Comparison of ENCODE assay signal across 13 cellular contexts in the genomic region with DNA sequence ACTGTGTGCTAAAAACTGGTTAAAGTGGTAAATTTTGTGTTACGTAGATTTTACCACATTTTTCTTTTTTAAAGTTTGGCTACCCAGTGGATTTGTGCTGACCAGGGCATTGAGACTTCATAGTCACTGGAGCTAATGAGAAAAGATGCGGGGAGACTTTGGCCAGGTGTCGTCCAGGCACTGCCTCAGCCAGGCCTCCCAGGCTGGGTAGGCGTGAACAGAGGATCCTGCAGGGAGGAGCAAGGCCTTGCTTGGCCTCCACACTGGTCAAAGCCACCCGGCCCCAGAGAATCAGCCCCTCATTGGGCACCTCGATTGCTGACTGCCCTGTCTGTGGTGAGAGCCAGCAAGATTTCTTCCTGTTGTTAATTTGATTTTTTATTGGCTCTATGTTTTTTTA. TPM values are rescaled to one million over a fixed set of nuclear protein-coding genes. Genes with fewer than 3 reads are reported as not detected.
A peak's percentile ranks its signal among the peaks of the same experiment; 100 is the strongest.
DNase-seq lines count a peak whose midpoint lies in the region; ATAC-seq and TF ChIP-seq lines count a peak whose summit lies in the region.
"Had no signal": no experiment of that assay in that cellular context is flagged by ENCODE, and none has a peak within 500 bp of the region (broad histone marks: within the 10 kb centered on the region; RNA-seq: fewer than 3 reads in every experiment).

No MANE protein-coding gene starts in this region.

- H3K27me3 Mint-ChIP-seq in Caco-2 (ENCODE audit: insufficient read depth, unreplicated experiment): no peaks in the 10 kb centered on the region
- no peaks in the 10 kb centered on the region for H3K27me3 Mint-ChIP-seq in stimulated activated memory B cell treated with anti-CD40 and anti-IgM and Interleukin-4, amounts not matched to agents 10 μg/mL and 1 μg/mL and 100 μg/mL, for 72 hours

- TF ChIP-seq POLR2A in HCT116 (IDR thresholded peaks at IDR 0.05; ENCODE audit: borderline replicate concordance, extremely low read depth, insufficient read depth, insufficient read length): no peak

- CTCF ChIA-PET in Caco-2 (lab: Charles Lee) (no interaction called here), HCT116 (lab: Charles Lee) (no interaction called here), OCI-LY7 (lab: Charles Lee; ENCODE audit: unreplicated experiment) (no interaction called here)

- POLR2A ChIA-PET in Caco-2 (lab: Charles Lee): no interaction called here
- POLR2A ChIA-PET in HCT116 (lab: Charles Lee): no interaction called here
- POLR2A ChIA-PET in OCI-LY7 (lab: Charles Lee): interaction anchor here (0.7 kb wide), 2 partner anchors 41 to 71 kb away, joined by 3 to 4 read pairs; no protein-coding TSS in a partner anchor

- H3K36me3 ChIP-seq in Caco-2 (ENCODE audit: control insufficient read depth, insufficient read depth, low read length) (no peaks in the 10 kb centered on the region), HCT116 (ENCODE audit: control insufficient read depth in 1 of 2, insufficient read depth in 2 of 2, low read length in 2 of 2) (no peaks in the 10 kb centered on the region), OCI-LY7 (ENCODE audit: insufficient read depth, low read length) (no peaks in the 10 kb centered on the region)

- H2AFZ ChIP-seq in HCT116 (ENCODE audit: low read depth, low read length, poor library complexity, severe bottlenecking) (no peak overlapping the region), OCI-LY7 (ENCODE audit: low read length) (peak overlapping the region; percentile 78; the same call in 1 of the 2 replicates)

- peaks cover 6% of the 10 kb centered on the region for H3K36me3 Mint-ChIP-seq in Caco-2 (ENCODE audit: insufficient read depth, unreplicated experiment)
- no peaks in the 10 kb centered on the region for H3K36me3 Mint-ChIP-seq in stimulated activated memory B cell treated with anti-CD40 and anti-IgM and Interleukin-4, amounts not matched to agents 10 μg/mL and 1 μg/mL and 100 μg/mL, for 72 hours
- H3K36me3 Mint-ChIP-seq: IgD-negative memory B cell had no signal

- H3K9me3 Mint-ChIP-seq in Caco-2 (ENCODE audit: unreplicated experiment): no peaks in the 10 kb centered on the region
- no peaks in the 10 kb centered on the region for H3K9me3 Mint-ChIP-seq in stimulated activated memory B cell treated with anti-CD40 and anti-IgM and Interleukin-4, amounts not matched to agents 10 μg/mL and 1 μg/mL and 100 μg/mL, for 72 hours
- H3K9me3 Mint-ChIP-seq: CD4-positive, alpha-beta T cell; IgD-negative memory B cell had no signal

- H3K4me2 ChIP-seq in HCT116 (ENCODE audit: low read length) (no peak overlapping the region), OCI-LY7 (ENCODE audit: low read length) (peak overlapping the region; percentile 57)

- no peaks in the 10 kb centered on the region for H4K20me1 ChIP-seq in HCT116 (ENCODE audit: insufficient read depth)
- no peaks in the 10 kb centered on the region for H4K20me1 ChIP-seq in OCI-LY7 (ENCODE audit: insufficient read depth, low read length)

- H3K9ac ChIP-seq in HCT116 (ENCODE audit: low read length): no peak overlapping the region

- BruUV-seq in Caco-2 (replicated peaks; lab: Mats Ljungman, UMichigan): no TSS peak
- BruUV-seq in HCT116 (replicated peaks; lab: Mats Ljungman, UMichigan): no TSS peak
- BruUV-seq in OCI-LY7 (replicated peaks; lab: Mats Ljungman, UMichigan): no TSS peak

- intact Hi-C loops in Caco-2 (cut with micrococcal nuclease; ENCODE audit: unreplicated experiment) (no loop called here), HCT116 (cut with micrococcal nuclease) (no loop called here), OCI-LY7 (cut with micrococcal nuclease; ENCODE audit: unreplicated experiment) (loop anchor here (10.0 kb wide), 2 partner anchors 99 to 689 kb away; partner anchors contain the start of genes SUN2 and SYNGR1)

- H3K4me1 Mint-ChIP-seq in Caco-2 (ENCODE audit: low read depth, unreplicated experiment): peaks cover 15% of the 10 kb centered on the region
- H3K4me1 Mint-ChIP-seq in stimulated activated memory B cell treated with anti-CD40 and anti-IgM and Interleukin-4, amounts not matched to agents 10 μg/mL and 1 μg/mL and 100 μg/mL, for 72 hours: peaks cover 67% of the 10 kb centered on the region

- no peaks in the 10 kb centered on the region for H3K27me3 ChIP-seq in Caco-2 (replicated peaks; ENCODE audit: control insufficient read depth, insufficient read depth, low read length)
- H3K27me3 ChIP-seq in HCT116 (ENCODE audit: insufficient read depth, low read length): no peaks in the 10 kb centered on the region

- RAD21 ChIA-PET in HCT116 (lab: Charles Lee; ENCODE audit: low non-redundant PET in 1 of 2, low total read pairs in 2 of 2, uncharacterized antibody in 2 of 2, unreplicated experiment in 2 of 2): no interaction called here

- peak overlapping the region; percentile 8 for H3K27ac Mint-ChIP-seq in Caco-2 (ENCODE audit: unreplicated experiment)
- peak overlapping the region; percentile 91 for H3K27ac Mint-ChIP-seq in stimulated activated memory B cell treated with anti-CD40 and anti-IgM and Interleukin-4, amounts not matched to agents 10 μg/mL and 1 μg/mL and 100 μg/mL, for 72 hours
- H3K27ac Mint-ChIP-seq: CD4-positive, alpha-beta T cell had no signal

- H3K4me3 Mint-ChIP-seq in Caco-2 (ENCODE audit: unreplicated experiment): no peak overlapping the region
- no peak overlapping the region for H3K4me3 Mint-ChIP-seq in stimulated activated memory B cell treated with anti-CD40 and anti-IgM and Interleukin-4, amounts not matched to agents 10 μg/mL and 1 μg/mL and 100 μg/mL, for 72 hours
- H3K4me3 Mint-ChIP-seq: CD4-positive, alpha-beta T cell had no signal

- H3K79me2 ChIP-seq in HCT116 (ENCODE audit: insufficient read depth, low read length): no peaks in the 10 kb centered on the region
- peaks cover 10% of the 10 kb centered on the region for H3K79me2 ChIP-seq in OCI-LY7 (ENCODE audit: insufficient read depth, low read depth, low read length)

- ATAC-seq in HCT116 (peak; percentile 47; the same call in 1 of the 2 replicates), HG03457 (IDR thresholded peaks at IDR 0.05; ENCODE audit: unreplicated experiment) (no peak)
- ATAC-seq in stimulated activated memory B cell treated with anti-CD40 and anti-IgM and Interleukin-4, amounts not matched to agents 10 μg/mL and 1 μg/mL and 100 μg/mL, for 72 hours: no peak

- H3K4me3 ChIP-seq in Caco-2 (ENCODE audit: low read depth, low read length): no peak overlapping the region
- no peak overlapping the region for H3K4me3 ChIP-seq in HCT116 (replicated peaks in 1 of 2; ENCODE audit: low read depth in 1 of 2, low read length in 2 of 2)
- peak overlapping the region; percentile 33 for H3K4me3 ChIP-seq in OCI-LY7 (ENCODE audit: low read depth, low read length, poor library complexity, severe bottlenecking)

- no peak for DNase-seq in Caco-2
- no peak for DNase-seq in HCT116 (ENCODE audit: low read depth, low spot score)
- DNase-seq in OCI-LY7 (ENCODE audit: low spot score): no peak
- DNase-seq in OCI-M1 (lab: John Stamatoyannopoulos, UW): no peak
- no peak for DNase-seq in activated CD4-positive, CD25-positive, alpha-beta regulatory T cell treated with anti-CD3 and anti-CD28 coated beads, Interleukin-2, amount 50 U/mL, for 72 hours
- DNase-seq: ACHN; C1 segment of cervical spinal cord; CD4-positive, alpha-beta T cell; DMS79; EL had no signal

- H3K9me2 ChIP-seq in HCT116 (ENCODE audit: insufficient read depth) (no peaks in the 10 kb centered on the region), OCI-LY7 (ENCODE audit: insufficient read depth, low read length) (no peaks in the 10 kb centered on the region)

- H3K9me3 ChIP-seq in Caco-2 (no peaks in the 10 kb centered on the region), HCT116 (ENCODE audit: control insufficient read depth in 1 of 2, insufficient read depth in 1 of 2, low read depth in 1 of 2, low read length in 2 of 2) (no peaks in the 10 kb centered on the region), OCI-LY7 (ENCODE audit: low read length) (no peaks in the 10 kb centered on the region)

- TF ChIP-seq CTCF in Caco-2 (IDR thresholded peaks at IDR 0.05; ENCODE audit: insufficient read depth in 1 of 2, low read depth in 1 of 2, low read length in 1 of 2, severe bottlenecking in 1 of 2, unreplicated experiment in 1 of 2) (no peak), HCT116 (IDR thresholded peaks at IDR 0.05 in 2 of 3, conservative IDR thresholded peaks at IDR 0.05 in 1 of 3; ENCODE audit: borderline replicate concordance in 1 of 3, insufficient read depth in 1 of 3, low read depth in 2 of 3, low read length in 2 of 3) (no peak), OCI-LY7 (conservative IDR thresholded peaks at IDR 0.05; ENCODE audit: low read length) (no peak)

- H3K4me1 ChIP-seq in Caco-2: peaks cover 44% of the 10 kb centered on the region
- H3K4me1 ChIP-seq in HCT116 (ENCODE audit: control insufficient read depth in 1 of 2, insufficient read depth in 2 of 2, low read length in 2 of 2): peaks cover 8 to 31% of the 10 kb centered on the region in 2 experiments
- peaks cover 87% of the 10 kb centered on the region for H3K4me1 ChIP-seq in OCI-LY7 (ENCODE audit: insufficient read depth, low read length, poor library complexity, severe bottlenecking)

- no peak overlapping the region for H3K27ac ChIP-seq in HCT116 (ENCODE audit: low read depth, low read length)
- peak overlapping the region; percentile 96 for H3K27ac ChIP-seq in OCI-LY7 (ENCODE audit: low read depth, low read length, poor library complexity, severe bottlenecking)

- no peak for TF ChIP-seq RAD21 in HCT116 (IDR thresholded peaks at IDR 0.05; ENCODE audit: low read depth)

TF ChIP-seq in HCT116, 20 proteins besides CTCF, POLR2A, EP300 and RAD21 (continues in another document):
- TF ChIP-seq JUND (IDR thresholded peaks at IDR 0.05) (no peak), SIN3A (IDR thresholded peaks at IDR 0.05; ENCODE audit: low read depth) (no peak), ELF1 (IDR thresholded peaks at IDR 0.05; ENCODE audit: borderline replicate concordance, low read depth) (no peak), EGR1 (IDR thresholded peaks at IDR 0.05; ENCODE audit: low read depth) (no peak), EZH2 (IDR thresholded peaks at IDR 0.05) (no peak), CBX3 (IDR thresholded peaks at IDR 0.05; ENCODE audit: low read depth) (no peak), YY1 (IDR thresholded peaks at IDR 0.05; ENCODE audit: extremely low read depth, insufficient replicate concordance, low read depth, low read length) (no peak), SP1 (IDR thresholded peaks at IDR 0.05; ENCODE audit: low read depth) (no peak), ZFX (IDR thresholded peaks at IDR 0.05) (no peak)

RNA-seq across cellular contexts. Expression of gene MGAT3, which starts 13.4 kb away (rescaled TPM):
- total RNA-seq in Caco-2 (2022) (15.5 and 16.6 TPM in 2 replicates), HCT116 (2021; ENCODE audit: unreplicated experiment) (0.20 TPM), OCI-LY7 (2022) (34.1 and 44.3 TPM in 2 replicates)
- polyA plus RNA-seq in HCT116 (2012): not detected in 2 replicates
- total RNA-seq in OCI-LY7 (2014; rRNA removed; shearing (Covaris generic)): 15.4 and 16.3 TPM in 2 replicates

RNA-seq across cellular contexts. Expression of gene TAB1, which starts 43.8 kb away (rescaled TPM):
- total RNA-seq in Caco-2 (2022): 25.7 and 26.1 TPM in 2 replicates
- total RNA-seq in HCT116 (2021; ENCODE audit: unreplicated experiment): 25.4 TPM
- 16.6 and 17.3 TPM in 2 replicates for polyA plus RNA-seq in HCT116 (2012)
- 17.7 and 18.1 TPM in 2 replicates for total RNA-seq in OCI-LY7 (2014; rRNA removed; shearing (Covaris generic))
- total RNA-seq in OCI-LY7 (2022): 36.5 and 38.2 TPM in 2 replicates

RNA-seq across cellular contexts. Expression of gene MIEF1, which starts 58.7 kb away (rescaled TPM):
- total RNA-seq in Caco-2 (2022) (47.4 and 49.4 TPM in 2 replicates), HCT116 (2021; ENCODE audit: unreplicated experiment) (42.8 TPM), OCI-LY7 (2022) (51.9 and 55.0 TPM in 2 replicates)
- 23.4 and 23.7 TPM in 2 replicates for polyA plus RNA-seq in HCT116 (2012)
- 32.5 and 34.1 TPM in 2 replicates for total RNA-seq in OCI-LY7 (2014; rRNA removed; shearing (Covaris generic))

Comparison
In these comparisons a context has a peak if more than half of its experiments do, and no peak if none do; other contexts are left out.
1. RNA of gene MGAT3, which starts 13.4 kb away (total RNA-seq): 15.4 to 44.3 TPM in OCI-LY7 and 15.5 to 16.6 TPM in Caco-2; 0.20 TPM in HCT116 (single experiment); every median in the first group is over 10 times any median in the second.